In the genomic region with DNA sequence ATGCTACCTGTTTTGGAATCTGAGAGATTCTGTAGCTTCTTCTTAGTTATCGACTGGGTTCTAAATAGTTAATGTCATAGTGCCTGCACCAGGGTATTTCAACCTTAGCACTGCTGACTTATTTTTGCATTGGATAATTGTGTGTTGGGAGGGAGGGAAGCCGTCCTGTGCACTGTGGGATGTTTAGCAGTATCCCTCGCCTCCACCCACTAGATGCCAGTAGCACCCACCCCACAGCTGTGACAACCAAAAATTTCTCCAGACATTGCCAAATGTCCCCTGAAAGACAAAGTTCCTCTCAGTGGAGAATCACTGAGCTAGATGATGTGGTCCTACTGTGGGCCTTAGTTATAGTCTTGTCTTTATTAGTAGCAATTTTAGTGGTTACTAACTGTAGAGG, we compare ENCODE assay signal across 14 cellular contexts.
"Had no signal": no experiment of that assay in that cellular context is flagged by ENCODE, and none has a peak within 500 bp of the region (broad histone marks: within the 10 kb centered on the region; RNA-seq: fewer than 3 reads in every experiment).

No MANE protein-coding gene starts in this region.

- H3K9me3 Mint-ChIP-seq: nephron progenitor cell had no signal

- H3K27ac ChIP-seq: cardiac muscle cell, lower lobe of right lung, upper lobe of right lung had no signal

- H3K27me3 ChIP-seq: cardiac muscle cell, upper lobe of right lung had no signal

- ATAC-seq: esophagus mucosa, lower lobe of right lung, sciatic nerve, upper lobe of right lung had no signal

- DNase-seq: activated CD4-positive, alpha-beta T cell treated with anti-CD3 and anti-CD28 coated beads for 1 hour; activated CD8-positive, alpha-beta memory T cell treated with anti-CD3 and anti-CD28 coated beads for 24 hours; activated effector memory CD4-positive, alpha-beta T cell treated with anti-CD3 and anti-CD28 coated beads, Interleukin-2, amount 50 U/mL, for 16 hours; hippocampal formation; lower lobe of right lung; nephron progenitor cell; psoas muscle; stimulated activated CD4-positive, alpha-beta T cell treated with anti-CD3 and anti-CD28 coated beads, Interleukin-2, amount 100 ng/mL, for 24 hours; stimulated activated naive CD4-positive, alpha-beta T cell; T-helper 2 cell; upper lobe of right lung had no signal

- H3K36me3 ChIP-seq: cardiac muscle cell had no signal

- H3K4me3 ChIP-seq: cardiac muscle cell, lower lobe of right lung, psoas muscle, upper lobe of right lung had no signal

- H3K27ac Mint-ChIP-seq: nephron progenitor cell had no signal

- H3K9me3 ChIP-seq: lower lobe of right lung, psoas muscle, upper lobe of right lung had no signal

- H3K4me3 Mint-ChIP-seq: nephron progenitor cell had no signal
